Comparison of ENCODE assay signal across 26 cellular contexts in genomic region chr5:174182111-174182510, GRCh38.
"Had no signal": no experiment of that assay in that cellular context is flagged by ENCODE, and none has a peak within 500 bp of the region (broad histone marks: within the 10 kb centered on the region; RNA-seq: fewer than 3 reads in every experiment).

No MANE protein-coding gene starts in this region.

- FAIRE-seq: colon, endometrium, islet of Langerhans, kidney had no signal

- H3K9me3 Mint-ChIP-seq: mesothelial cell of epicardium had no signal

- H3K4me3 ChIP-seq: coronary artery, dorsolateral prefrontal cortex, esophagus squamous epithelium, gastrocnemius medialis, heart right ventricle, left lung, lower lobe of right lung had no signal

- DNase-seq: dermis blood vessel endothelial cell; dorsolateral prefrontal cortex; effector CD4-positive, alpha-beta T cell; effector memory CD4-positive, alpha-beta T cell; erythroblast; esophagus squamous epithelium; foreskin fibroblast; foreskin melanocyte; gastrocnemius medialis; glutamatergic neuron; heart right ventricle; hippocampal formation; kidney; kidney glomerular epithelial cell; left colon; left lung; left ventricle myocardium superior; lower lobe of right lung; mesenchymal stem cell had no signal

- ATAC-seq: esophagus mucosa, gastrocnemius medialis, heart right ventricle, left colon, left lung, left ventricle myocardium superior, lower lobe of right lung had no signal

- H3K4me1 Mint-ChIP-seq: mesothelial cell of epicardium had no signal

- H3K27ac ChIP-seq: coronary artery, dorsolateral prefrontal cortex, epithelial cell of prostate, esophagus squamous epithelium, gastrocnemius medialis, heart right ventricle, left lung, lower lobe of right lung had no signal

- H3K36me3 ChIP-seq: esophagus squamous epithelium, gastrocnemius medialis, heart right ventricle, left lung, lower lobe of right lung had no signal

- H3K4me1 ChIP-seq: gastrocnemius medialis, heart right ventricle, left lung, lower lobe of right lung had no signal

- H3K9me3 ChIP-seq: esophagus squamous epithelium, gastrocnemius medialis, heart right ventricle, left lung, lower lobe of right lung had no signal

- H3K27me3 ChIP-seq: dorsolateral prefrontal cortex, gastrocnemius medialis, left lung had no signal

- H3K4me3 Mint-ChIP-seq: mesothelial cell of epicardium had no signal

- H3K36me3 Mint-ChIP-seq: mesothelial cell of epicardium had no signal

- H3K27ac Mint-ChIP-seq: mesothelial cell of epicardium had no signal
